ENCODE assay signal across 9 cellular contexts in genomic region chr2:207252979-207253640, GRCh38.
A peak's percentile ranks its signal among the peaks of the same experiment; 100 is the strongest.
DNase-seq lines count a peak whose midpoint lies in the region; ATAC-seq and TF ChIP-seq lines count a peak whose summit lies in the region.
"Had no signal": no experiment of that assay in that cellular context is flagged by ENCODE, and none has a peak within 500 bp of the region (broad histone marks: within the 10 kb centered on the region; RNA-seq: fewer than 3 reads in every experiment).

No MANE protein-coding gene starts in this region.

- no peak for TF ChIP-seq CTCF in GM13976 (IDR thresholded peaks at IDR 0.05; ENCODE audit: borderline replicate concordance, control extremely low read depth, extremely low read depth, insufficient read depth, missing control alignments)

- ATAC-seq in HG02885 (IDR thresholded peaks at IDR 0.05; ENCODE audit: poor library complexity, unreplicated experiment) (no peak), HG03565 (IDR thresholded peaks at IDR 0.05; ENCODE audit: unreplicated experiment) (no peak)

- in situ Hi-C loops in GM13976 (cut with MboI; ENCODE audit: low sequenced_read_pairs, unreplicated experiment) = no loop called here

- DNase-seq in DMS 273 (lab: John Stamatoyannopoulos, UW; ENCODE audit: unreplicated experiment) = peak; percentile 96
- peak; percentile 44 for DNase-seq in LHCN-M2 (ENCODE audit: low read depth)
- DNase-seq in SK-N-DZ (ENCODE audit: low spot score) = peak; percentile 83
- peak; percentile 55 for DNase-seq in islet precursor cell
- DNase-seq in T-helper 9 cell = no peak
- DNase-seq in GM13976 (ENCODE audit: low spot score) = no peak
- DNase-seq: activated effector memory CD4-positive, alpha-beta T cell treated with anti-CD3 and anti-CD28 coated beads, Interleukin-2, amount 50 U/mL, for 16 hours had no signal

Comparison
In these comparisons a context has a peak if more than half of its experiments do, and no peak if none do; other contexts are left out.
1. DNase-seq: peak in DMS 273 (single experiment), LHCN-M2 (single experiment), SK-N-DZ (single experiment) and islet precursor cell (single experiment); none in T-helper 9 cell (single experiment) and GM13976 (single experiment).